Comparison of ENCODE assay signal across 1 cellular context in genomic region chr13:43908156-43909126, GRCh38.
TF ChIP-seq lines count a peak whose summit lies in the region.

No MANE protein-coding gene starts in this region.

TF ChIP-seq in HepG2, 621 proteins besides CTCF, POLR2A, EP300 and RAD21:
- no peak for TF ChIP-seq NBN (conservative IDR thresholded peaks at IDR 0.05)
- no peak for TF ChIP-seq SIN3A (IDR thresholded peaks at IDR 0.05; ENCODE audit: borderline replicate concordance, low read depth, low read length)
- TF ChIP-seq ZNF670 (CRISPR knock-in tag; IDR thresholded peaks at IDR 0.05; ENCODE audit: borderline replicate concordance), result no peak
- no peak for TF ChIP-seq NFE2L1 (CRISPR knock-in tag; IDR thresholded peaks at IDR 0.05; ENCODE audit: borderline replicate concordance)
- TF ChIP-seq REXO4 (CRISPR knock-in tag; IDR thresholded peaks at IDR 0.05; ENCODE audit: borderline replicate concordance), result no peak
- no peak for TF ChIP-seq MATR3 (CRISPR knock-in tag; IDR thresholded peaks at IDR 0.05)
- no peak for TF ChIP-seq SUZ12 (IDR thresholded peaks at IDR 0.05; ENCODE audit: low read depth, low read length)
- TF ChIP-seq MAFF (IDR thresholded peaks at IDR 0.05; ENCODE audit: low read depth, low read length), result 0 out of 2 replicates have a peak, but pooled peaks have one; percentile 12
- TF ChIP-seq MED13 (CRISPR knock-in tag; IDR thresholded peaks at IDR 0.05), result no peak
- TF ChIP-seq PHF21A (CRISPR knock-in tag; IDR thresholded peaks at IDR 0.05), result no peak
- no peak for TF ChIP-seq ZNF800 (CRISPR knock-in tag; IDR thresholded peaks at IDR 0.05)
- no peak for TF ChIP-seq ZNF782 (CRISPR knock-in tag; IDR thresholded peaks at IDR 0.05; ENCODE audit: borderline replicate concordance)
- peak; percentile 13; the same call in 1 of the 2 replicates for TF ChIP-seq SMC3 (IDR thresholded peaks at IDR 0.05; ENCODE audit: low read length)
- no peak for TF ChIP-seq IRF9 (CRISPR knock-in tag; IDR thresholded peaks at IDR 0.05; ENCODE audit: borderline replicate concordance)
- TF ChIP-seq MAFK (conservative IDR thresholded peaks at IDR 0.05 in 1 of 2, IDR thresholded peaks at IDR 0.05 in 1 of 2; ENCODE audit: low read length in 2 of 2), result peak; percentile 27 to 42; a peak in 1 of 4 replicates
- no peak for TF ChIP-seq ZNF34 (CRISPR knock-in tag; IDR thresholded peaks at IDR 0.05; ENCODE audit: borderline replicate concordance)
- TF ChIP-seq, protein P1, sequence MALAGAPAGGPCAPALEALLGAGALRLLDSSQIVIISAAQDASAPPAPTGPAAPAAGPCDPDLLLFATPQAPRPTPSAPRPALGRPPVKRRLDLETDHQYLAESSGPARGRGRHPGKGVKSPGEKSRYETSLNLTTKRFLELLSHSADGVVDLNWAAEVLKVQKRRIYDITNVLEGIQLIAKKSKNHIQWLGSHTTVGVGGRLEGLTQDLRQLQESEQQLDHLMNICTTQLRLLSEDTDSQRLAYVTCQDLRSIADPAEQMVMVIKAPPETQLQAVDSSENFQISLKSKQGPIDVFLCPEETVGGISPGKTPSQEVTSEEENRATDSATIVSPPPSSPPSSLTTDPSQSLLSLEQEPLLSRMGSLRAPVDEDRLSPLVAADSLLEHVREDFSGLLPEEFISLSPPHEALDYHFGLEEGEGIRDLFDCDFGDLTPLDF (CRISPR knock-in tag; IDR thresholded peaks at IDR 0.05), result no peak
- no peak for TF ChIP-seq PHF8 (CRISPR knock-in tag; IDR thresholded peaks at IDR 0.05)
